ENCODE assay signal across 2 cellular contexts in the genomic region with DNA sequence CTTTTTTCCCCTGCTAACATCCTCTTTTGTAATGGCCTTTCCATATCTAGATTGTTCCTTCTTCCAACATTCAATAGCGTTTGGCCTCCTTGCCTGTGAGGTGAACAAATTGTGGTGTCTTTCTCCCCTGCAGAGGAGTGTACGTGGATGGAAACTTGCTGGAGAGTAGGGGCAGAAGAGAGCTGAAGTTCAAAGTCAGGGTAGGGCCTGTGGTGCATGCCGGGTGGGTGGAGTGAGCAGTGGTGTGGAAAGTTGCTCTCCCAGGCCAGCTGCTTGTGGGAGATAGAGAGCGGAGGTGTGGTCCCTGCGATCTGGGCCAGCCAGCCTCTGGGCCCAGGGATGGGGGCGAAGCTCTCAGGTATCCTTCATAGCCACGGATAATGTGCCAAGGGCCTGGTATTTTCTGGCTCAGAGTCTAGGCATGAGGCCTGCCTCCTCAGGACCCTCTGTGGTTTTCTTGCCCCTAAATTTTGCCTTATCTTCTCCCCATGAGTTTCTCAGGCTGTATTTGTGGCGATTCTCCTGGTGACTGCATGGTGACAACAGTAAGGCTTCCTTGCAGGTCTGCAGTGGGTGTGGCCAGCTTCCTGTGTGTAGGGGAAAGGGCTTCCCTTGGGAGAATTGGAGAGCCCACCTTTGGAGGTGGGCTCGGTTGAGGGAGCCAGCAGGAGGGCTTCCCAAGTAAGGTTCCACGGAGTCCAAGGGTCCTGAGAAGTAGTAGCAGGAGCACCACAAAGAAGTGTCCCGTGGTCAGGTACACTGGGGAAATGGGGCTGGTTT.
TF ChIP-seq lines count a peak whose summit lies in the region.

No MANE protein-coding gene starts in this region.

TF ChIP-seq in HEK293, 187 proteins besides CTCF, POLR2A, EP300 and RAD21 (continued from another document):
- TF ChIP-seq MYNN (tag by site-specific recombination; IDR thresholded peaks at IDR 0.05; ENCODE audit: borderline replicate concordance) = no peak

TF ChIP-seq in SK-N-SH treated with all-trans-retinoic acid at 6 μM for 48 hours, 23 proteins besides CTCF, POLR2A, EP300 and RAD21 (continued from another document):
- TF ChIP-seq, protein P1, sequence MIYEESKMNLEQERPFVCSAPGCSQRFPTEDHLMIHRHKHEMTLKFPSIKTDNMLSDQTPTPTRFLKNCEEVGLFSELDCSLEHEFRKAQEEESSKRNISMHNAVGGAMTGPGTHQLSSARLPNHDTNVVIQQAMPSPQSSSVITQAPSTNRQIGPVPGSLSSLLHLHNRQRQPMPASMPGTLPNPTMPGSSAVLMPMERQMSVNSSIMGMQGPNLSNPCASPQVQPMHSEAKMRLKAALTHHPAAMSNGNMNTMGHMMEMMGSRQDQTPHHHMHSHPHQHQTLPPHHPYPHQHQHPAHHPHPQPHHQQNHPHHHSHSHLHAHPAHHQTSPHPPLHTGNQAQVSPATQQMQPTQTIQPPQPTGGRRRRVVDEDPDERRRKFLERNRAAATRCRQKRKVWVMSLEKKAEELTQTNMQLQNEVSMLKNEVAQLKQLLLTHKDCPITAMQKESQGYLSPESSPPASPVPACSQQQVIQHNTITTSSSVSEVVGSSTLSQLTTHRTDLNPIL (CRISPR knock-in tag; IDR thresholded peaks at IDR 0.05; ENCODE audit: low read depth) = no peak
- TF ChIP-seq OSR1 (CRISPR knock-in tag; IDR thresholded peaks at IDR 0.05) = no peak
- TF ChIP-seq GLIS3 (CRISPR knock-in tag; IDR thresholded peaks at IDR 0.05) = no peak
- TF ChIP-seq RARB (CRISPR knock-in tag; IDR thresholded peaks at IDR 0.05) = no peak
- no peak for TF ChIP-seq ISL1 (CRISPR knock-in tag; IDR thresholded peaks at IDR 0.05)
- no peak for TF ChIP-seq SNAI2 (CRISPR knock-in tag; IDR thresholded peaks at IDR 0.05)
- TF ChIP-seq, protein P2, sequence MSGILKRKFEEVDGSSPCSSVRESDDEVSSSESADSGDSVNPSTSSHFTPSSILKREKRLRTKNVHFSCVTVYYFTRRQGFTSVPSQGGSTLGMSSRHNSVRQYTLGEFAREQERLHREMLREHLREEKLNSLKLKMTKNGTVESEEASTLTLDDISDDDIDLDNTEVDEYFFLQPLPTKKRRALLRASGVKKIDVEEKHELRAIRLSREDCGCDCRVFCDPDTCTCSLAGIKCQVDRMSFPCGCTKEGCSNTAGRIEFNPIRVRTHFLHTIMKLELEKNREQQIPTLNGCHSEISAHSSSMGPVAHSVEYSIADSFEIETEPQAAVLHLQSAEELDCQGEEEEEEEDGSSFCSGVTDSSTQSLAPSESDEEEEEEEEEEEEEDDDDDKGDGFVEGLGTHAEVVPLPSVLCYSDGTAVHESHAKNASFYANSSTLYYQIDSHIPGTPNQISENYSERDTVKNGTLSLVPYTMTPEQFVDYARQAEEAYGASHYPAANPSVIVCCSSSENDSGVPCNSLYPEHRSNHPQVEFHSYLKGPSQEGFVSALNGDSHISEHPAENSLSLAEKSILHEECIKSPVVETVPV (CRISPR knock-in tag; IDR thresholded peaks at IDR 0.05) = no peak
- no peak for TF ChIP-seq ZNF8 (CRISPR knock-in tag; IDR thresholded peaks at IDR 0.05)
- TF ChIP-seq ZFP3 (CRISPR knock-in tag; IDR thresholded peaks at IDR 0.05) = no peak
- TF ChIP-seq, protein P3, sequence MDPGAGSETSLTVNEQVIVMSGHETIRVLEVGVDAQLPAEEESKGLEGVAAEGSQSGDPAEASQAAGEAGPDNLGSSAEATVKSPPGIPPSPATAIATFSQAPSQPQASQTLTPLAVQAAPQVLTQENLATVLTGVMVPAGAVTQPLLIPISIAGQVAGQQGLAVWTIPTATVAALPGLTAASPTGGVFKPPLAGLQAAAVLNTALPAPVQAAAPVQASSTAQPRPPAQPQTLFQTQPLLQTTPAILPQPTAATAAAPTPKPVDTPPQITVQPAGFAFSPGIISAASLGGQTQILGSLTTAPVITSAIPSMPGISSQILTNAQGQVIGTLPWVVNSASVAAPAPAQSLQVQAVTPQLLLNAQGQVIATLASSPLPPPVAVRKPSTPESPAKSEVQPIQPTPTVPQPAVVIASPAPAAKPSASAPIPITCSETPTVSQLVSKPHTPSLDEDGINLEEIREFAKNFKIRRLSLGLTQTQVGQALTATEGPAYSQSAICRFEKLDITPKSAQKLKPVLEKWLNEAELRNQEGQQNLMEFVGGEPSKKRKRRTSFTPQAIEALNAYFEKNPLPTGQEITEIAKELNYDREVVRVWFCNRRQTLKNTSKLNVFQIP (CRISPR knock-in tag; IDR thresholded peaks at IDR 0.05; ENCODE audit: borderline replicate concordance, low read depth) = no peak
- no peak for TF ChIP-seq ZFP30 (CRISPR knock-in tag; IDR thresholded peaks at IDR 0.05)
- TF ChIP-seq ZC3H10 (CRISPR knock-in tag; IDR thresholded peaks at IDR 0.05) = no peak
- TF ChIP-seq ESRRG (CRISPR knock-in tag; IDR thresholded peaks at IDR 0.05) = no peak
- TF ChIP-seq ZNF70 (CRISPR knock-in tag; IDR thresholded peaks at IDR 0.05) = no peak
